17 cellular contexts compared by ENCODE assay signal in the genomic region with DNA sequence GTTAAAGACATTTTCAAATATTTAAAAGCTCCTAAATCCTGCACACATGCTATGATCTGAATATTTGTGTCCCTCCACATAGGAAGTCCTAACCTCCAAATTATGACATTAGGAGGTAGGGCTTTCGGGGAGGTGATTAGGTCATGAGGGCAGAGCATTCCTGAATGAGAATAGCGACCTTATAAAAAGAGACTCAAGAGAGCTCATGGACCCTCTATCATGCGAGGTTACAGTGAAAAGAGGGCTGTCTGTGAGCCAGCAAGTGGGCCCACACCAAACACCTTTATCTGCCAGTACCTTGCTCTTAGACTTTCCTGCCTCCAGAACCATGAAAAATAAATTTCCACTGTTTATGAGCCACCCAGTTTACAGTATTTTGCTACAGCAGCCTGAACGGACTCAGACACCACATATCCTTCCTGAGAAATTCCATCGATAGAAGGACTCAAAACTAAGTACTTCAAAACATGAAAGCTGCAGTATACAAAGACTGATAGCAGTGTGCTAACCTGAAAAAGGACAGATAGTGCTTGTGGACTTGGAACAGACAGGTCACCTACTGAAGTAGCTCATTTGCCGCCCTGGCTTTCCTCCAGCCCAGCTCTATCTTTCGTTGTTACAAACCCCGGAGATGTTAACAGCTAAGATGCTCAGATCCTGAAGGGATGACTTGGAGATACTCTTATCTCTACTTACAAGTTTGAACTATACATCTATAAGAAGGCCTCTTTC. TPM values are rescaled to one million over a fixed set of nuclear protein-coding genes. Genes with fewer than 3 reads are reported as not detected.
A peak's percentile ranks its signal among the peaks of the same experiment; 100 is the strongest.
DNase-seq lines count a peak whose midpoint lies in the region; ATAC-seq and TF ChIP-seq lines count a peak whose summit lies in the region.
"Had no signal": no experiment of that assay in that cellular context is flagged by ENCODE, and none has a peak within 500 bp of the region (broad histone marks: within the 10 kb centered on the region; RNA-seq: fewer than 3 reads in every experiment).

No MANE protein-coding gene starts in this region.

- DNase-seq in Right ventricle myocardium inferior (ENCODE audit: missing footprints) (no peak), right atrium auricular region (ENCODE audit: low spot score) (no peak), cerebellar cortex (ENCODE audit: low spot score) (peak; percentile 8), left ventricle myocardium inferior (no peak), ACHN (no peak), left colon (no peak), GM13977 (ENCODE audit: low spot score) (no peak)
- DNase-seq: 8988T; CD4-positive, alpha-beta memory T cell; MG63; NCI-H1092; NCI-H2081 treated with DMSO at 0.1 percent for 48 hours; NCI-H2227 treated with DMSO at 0.1 percent for 48 hours; NCI-H524 treated with DMSO at 0.1 percent for 48 hours; SHP77 had no signal

- ATAC-seq in Right ventricle myocardium inferior: peak; percentile 28
- ATAC-seq in GM19455 (IDR thresholded peaks at IDR 0.05; ENCODE audit: unreplicated experiment): no peak
- no peak for ATAC-seq in left colon
- ATAC-seq: Panc1 had no signal

- H3K27ac ChIP-seq in right atrium auricular region: peak overlapping the region in 1 of 2 donors; percentile 12
- H3K27ac ChIP-seq in left ventricle myocardium inferior (replicated peaks): peak overlapping the region; percentile 17

- H3K27me3 ChIP-seq in right atrium auricular region (no peaks in the 10 kb centered on the region), left ventricle myocardium inferior (ENCODE audit: low read depth) (no peaks in the 10 kb centered on the region)
- H3K27me3 ChIP-seq: MG63 had no signal

- peaks cover 0 to 7% of the 10 kb centered on the region in 2 donors for H3K4me1 ChIP-seq in right atrium auricular region
- H3K4me1 ChIP-seq in left ventricle myocardium inferior: peaks cover 85% of the 10 kb centered on the region

- intact Hi-C loops in Right ventricle myocardium inferior (cut with DNase I) (no loop called here), left ventricle myocardium inferior (cut with micrococcal nuclease) (no loop called here), left colon (cut with DNase I, micrococcal nuclease) (no loop called here)

- no peaks in the 10 kb centered on the region for H3K9me3 ChIP-seq in right atrium auricular region
- H3K9me3 ChIP-seq in left ventricle myocardium inferior (replicated peaks): peaks cover under 1% of the 10 kb centered on the region

- no peak for TF ChIP-seq CTCF in right atrium auricular region (IDR thresholded peaks at IDR 0.05)
- TF ChIP-seq CTCF in left ventricle myocardium inferior (IDR thresholded peaks at IDR 0.05; ENCODE audit: borderline replicate concordance): no peak
- TF ChIP-seq CTCF in GM13977 (IDR thresholded peaks at IDR 0.05; ENCODE audit: extremely low read depth, insufficient read depth, missing control alignments): no peak

- in situ Hi-C loops in ACHN (cut with HindIII; ENCODE audit: low pct_ligation_motif_present, low pct_unique_long_range_greater_than_20kb, low sequenced_read_pairs) (no loop called here), GM13977 (cut with MboI; ENCODE audit: low pct_unique_long_range_greater_than_20kb, low sequenced_read_pairs, unreplicated experiment) (no loop called here)

- no peak overlapping the region for H3K4me3 ChIP-seq in right atrium auricular region
- no peak overlapping the region for H3K4me3 ChIP-seq in left ventricle myocardium inferior
- H3K4me3 ChIP-seq: MG63 had no signal

- H3K36me3 ChIP-seq in right atrium auricular region: no peaks in the 10 kb centered on the region
- no peaks in the 10 kb centered on the region for H3K36me3 ChIP-seq in left ventricle myocardium inferior

RNA-seq across cellular contexts. Expression of gene FAM210A, which starts 13.8 kb away (rescaled TPM):
- 58.1 TPM for total RNA-seq in Right ventricle myocardium inferior
- 10 to 100 TPM; 31.8 to 40.8 TPM for total RNA-seq in right atrium auricular region
- total RNA-seq in left ventricle myocardium inferior: 52.9 TPM
- total RNA-seq in left colon: 10 to 100 TPM; 14.8 to 14.9 TPM

RNA-seq across cellular contexts. Expression of gene RNMT, which starts 13.9 kb away (rescaled TPM):
- total RNA-seq in Right ventricle myocardium inferior (22.2 TPM), right atrium auricular region (10 to 100 TPM; 22.2 to 28.9 TPM), left ventricle myocardium inferior (24.2 TPM), left colon (10 to 100 TPM; 12.6 to 19.1 TPM)
